In the genomic region with DNA sequence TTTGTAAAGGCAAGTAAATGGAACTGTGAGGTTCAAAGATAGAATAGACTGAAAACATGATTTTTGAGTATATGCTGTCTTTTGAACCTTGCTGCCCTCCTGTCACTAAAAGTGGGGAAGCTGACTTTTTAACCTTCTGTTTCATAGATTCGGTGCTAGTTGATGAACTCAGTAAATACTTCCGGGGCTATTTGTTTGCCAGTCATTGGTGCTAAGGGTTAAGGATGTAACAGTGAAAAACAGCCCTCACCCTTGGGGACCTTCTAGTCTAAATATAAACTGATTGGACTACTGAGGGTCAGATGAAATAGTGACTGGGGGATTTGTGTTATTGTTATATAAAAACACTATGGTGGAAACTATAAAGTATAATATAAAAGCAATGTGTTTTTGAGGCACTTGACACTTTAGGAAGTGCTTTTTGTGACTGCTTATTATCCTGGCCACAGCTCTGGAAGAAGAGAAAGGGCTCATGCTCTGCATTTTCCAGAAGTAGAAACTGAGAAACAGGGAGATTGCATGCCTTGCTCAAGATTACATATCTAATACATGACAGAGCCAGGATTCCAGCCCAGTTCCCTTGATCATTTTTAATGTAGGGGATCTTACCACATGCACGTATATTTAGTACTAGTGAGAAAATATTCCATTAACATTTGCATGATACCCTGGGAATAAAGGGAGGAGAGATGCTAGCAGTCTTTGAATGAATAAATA, we compare ENCODE assay signal across 1 cellular context.
TF ChIP-seq lines count a peak whose summit lies in the region.

No MANE protein-coding gene starts in this region.

TF ChIP-seq in K562, 482 proteins besides CTCF, POLR2A, EP300 and RAD21:
- TF ChIP-seq PHF20 (IDR thresholded peaks at IDR 0.05; ENCODE audit: partially characterized antibody): no peak
- TF ChIP-seq NR2C1 (IDR thresholded peaks at IDR 0.05): peak; percentile 53
- no peak for TF ChIP-seq NR2C1 (tag; IDR thresholded peaks at IDR 0.05)
TF ChIP-seq in K562: peak in this region for 1.
